12 cellular contexts compared by ENCODE assay signal in the genomic region with DNA sequence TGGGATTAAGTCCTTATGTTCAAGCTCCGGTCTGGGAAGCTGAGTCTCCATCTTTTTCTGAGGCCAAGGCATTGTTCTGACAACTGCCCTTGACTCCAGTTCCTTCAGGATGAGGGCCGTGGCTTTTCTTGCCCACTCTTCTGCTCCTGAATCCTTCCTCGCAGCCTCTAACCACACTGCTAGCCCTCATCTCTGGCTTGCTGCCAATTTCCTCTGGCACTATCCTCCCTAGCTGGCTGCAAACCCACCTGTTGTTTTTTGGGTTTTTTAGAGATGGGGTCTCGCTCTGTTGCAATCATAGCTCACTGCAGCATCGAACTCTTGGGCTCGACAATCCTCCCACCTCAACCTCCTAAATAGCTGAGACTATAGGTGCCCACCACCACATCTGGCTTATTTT.
DNase-seq lines count a peak whose midpoint lies in the region; TF ChIP-seq lines count a peak whose summit lies in the region.
"Had no signal": no experiment of that assay in that cellular context is flagged by ENCODE, and none has a peak within 500 bp of the region (broad histone marks: within the 10 kb centered on the region; RNA-seq: fewer than 3 reads in every experiment).

No MANE protein-coding gene starts in this region.

- no peaks in the 10 kb centered on the region for H3K36me3 ChIP-seq in SJCRH30
- H3K36me3 ChIP-seq: tibial nerve had no signal

- DNase-seq in EH (ENCODE audit: low read depth): peak; percentile 29
- peak; percentile 27 for DNase-seq in KBM-7
- peak; percentile 73 to 88 for DNase-seq in SJCRH30
- DNase-seq in mesothelial cell of epicardium (ENCODE audit: low spot score in 2 of 2, unreplicated experiment in 2 of 2): peak in 1 of 2 experiments; percentile 36
- DNase-seq in activated CD4-positive, CD25-positive, alpha-beta regulatory T cell (lab: John Stamatoyannopoulos, UW): no peak
- DNase-seq in activated naive CD8-positive, alpha-beta T cell treated with anti-CD3 and anti-CD28 coated beads for 36 hours: no peak
- no peak for DNase-seq in activated naive CD4-positive, alpha-beta T cell (lab: John Stamatoyannopoulos, UW)
- no peak for DNase-seq in cerebellar nuclear complex (lab: John Stamatoyannopoulos, UW)
- DNase-seq: activated T-cell treated with anti-CD3 and anti-CD28 coated beads, Interleukin-2, amount 50 U/mL, for 4 hours; NCI-H2081; small intestine had no signal

- H3K36me3 Mint-ChIP-seq in mesothelial cell of epicardium: no peaks in the 10 kb centered on the region
- no peaks in the 10 kb centered on the region for H3K36me3 Mint-ChIP-seq in activated naive CD8-positive, alpha-beta T cell treated with anti-CD3 and anti-CD28 coated beads for 36 hours

- H3K27ac ChIP-seq in SJCRH30: no peak overlapping the region
- H3K27ac ChIP-seq: tibial nerve had no signal

- no peaks in the 10 kb centered on the region for H3K9me3 ChIP-seq in SJCRH30 (replicated peaks)

- peaks cover 41% of the 10 kb centered on the region for H3K4me1 Mint-ChIP-seq in mesothelial cell of epicardium
- no peaks in the 10 kb centered on the region for H3K4me1 Mint-ChIP-seq in activated naive CD8-positive, alpha-beta T cell treated with anti-CD3 and anti-CD28 coated beads for 36 hours

- TF ChIP-seq CTCF in mesothelial cell of epicardium (IDR thresholded peaks at IDR 0.05; ENCODE audit: unreplicated experiment): no peak

- no peaks in the 10 kb centered on the region for H3K9me3 Mint-ChIP-seq in mesothelial cell of epicardium
- no peaks in the 10 kb centered on the region for H3K9me3 Mint-ChIP-seq in activated naive CD8-positive, alpha-beta T cell treated with anti-CD3 and anti-CD28 coated beads for 36 hours
- H3K9me3 Mint-ChIP-seq: activated T-cell treated with anti-CD3 and anti-CD28 coated beads, Interleukin-2, amount 50 U/mL, for 4 hours had no signal

- H3K4me3 ChIP-seq in SJCRH30: no peak overlapping the region
- H3K4me3 ChIP-seq: tibial nerve had no signal

- H3K4me3 Mint-ChIP-seq in mesothelial cell of epicardium: no peak overlapping the region
- H3K4me3 Mint-ChIP-seq in activated naive CD8-positive, alpha-beta T cell treated with anti-CD3 and anti-CD28 coated beads for 36 hours: no peak overlapping the region
- H3K4me3 Mint-ChIP-seq: activated T-cell treated with anti-CD3 and anti-CD28 coated beads, Interleukin-2, amount 50 U/mL, for 4 hours had no signal

- peaks cover 9% of the 10 kb centered on the region; the same call in 1 of the 2 replicates for H3K4me1 ChIP-seq in SJCRH30

- H3K27me3 ChIP-seq in SJCRH30: no peaks in the 10 kb centered on the region
- H3K27me3 ChIP-seq: tibial nerve had no signal

- peak overlapping the region; percentile 88 for H3K27ac Mint-ChIP-seq in mesothelial cell of epicardium
- H3K27ac Mint-ChIP-seq in activated naive CD8-positive, alpha-beta T cell treated with anti-CD3 and anti-CD28 coated beads for 36 hours: no peak overlapping the region

- in situ Hi-C loops in KBM-7 (cut with MboI; ENCODE audit: low pct_unique_long_range_greater_than_20kb, low sequenced_read_pairs): no loop called here

- H3K27me3 Mint-ChIP-seq in mesothelial cell of epicardium (ENCODE audit: low read depth): no peaks in the 10 kb centered on the region
- H3K27me3 Mint-ChIP-seq in activated naive CD8-positive, alpha-beta T cell treated with anti-CD3 and anti-CD28 coated beads for 36 hours: no peaks in the 10 kb centered on the region

Comparison
In these comparisons a context has a peak if more than half of its experiments do, and no peak if none do; other contexts are left out.
1. DNase-seq: peak in EH (single experiment), KBM-7 (single experiment) and SJCRH30 (2 of 2); none in activated CD4-positive, CD25-positive, alpha-beta regulatory T cell (0 of 4), activated naive CD8-positive, alpha-beta T cell treated with anti-CD3 and anti-CD28 coated beads for 36 hours (single experiment), activated naive CD4-positive, alpha-beta T cell (0 of 4) and cerebellar nuclear complex (0 of 2).